In genomic region chr5:181008136-181008535, GRCh38 we compare ENCODE assay signal across 1 cellular context.
TF ChIP-seq lines count a peak whose summit lies in the region.

No MANE protein-coding gene starts in this region.

TF ChIP-seq in K562, 482 proteins besides CTCF, POLR2A, EP300 and RAD21:
- TF ChIP-seq UBTF (IDR thresholded peaks at IDR 0.05; ENCODE audit: borderline replicate concordance in 1 of 2, low read depth in 2 of 2, low read length in 2 of 2) = no peak
- no peak for TF ChIP-seq FOXJ2 (tag; IDR thresholded peaks at IDR 0.05)
- TF ChIP-seq GATA2 (CRISPR knock-in tag; IDR thresholded peaks at IDR 0.05) = no peak
- TF ChIP-seq NBN (IDR thresholded peaks at IDR 0.05; ENCODE audit: low read depth) = no peak
- no peak for TF ChIP-seq BDP1 (IDR thresholded peaks at IDR 0.05; ENCODE audit: insufficient read depth, insufficient read length)
- no peak for TF ChIP-seq MCM3 (IDR thresholded peaks at IDR 0.05)
- no peak for TF ChIP-seq ZNF239 (CRISPR knock-in tag; IDR thresholded peaks at IDR 0.05)
